36 cellular contexts compared by ENCODE assay signal in the genomic region with DNA sequence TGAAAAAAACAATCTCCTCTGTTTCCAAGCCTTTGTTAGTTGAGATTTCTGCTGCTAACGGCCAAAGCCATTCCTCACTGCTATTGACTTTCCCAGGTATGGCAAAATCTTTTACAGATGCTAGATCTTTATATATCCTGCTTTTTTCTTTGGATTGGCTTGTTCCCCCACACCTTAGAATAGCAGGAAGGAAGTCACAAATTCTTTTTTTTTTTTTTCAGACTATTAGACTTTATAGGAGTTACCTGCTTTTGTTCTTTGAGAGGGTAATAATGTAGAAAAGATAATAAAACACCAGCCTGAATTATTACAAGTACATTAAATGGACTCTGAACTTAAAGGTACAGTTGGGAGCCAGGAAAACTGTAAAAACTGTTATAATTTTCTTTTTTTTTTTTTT.
"Had no signal": no experiment of that assay in that cellular context is flagged by ENCODE, and none has a peak within 500 bp of the region (broad histone marks: within the 10 kb centered on the region; RNA-seq: fewer than 3 reads in every experiment).

No MANE protein-coding gene starts in this region.

- H3K4me3 Mint-ChIP-seq: activated CD4-positive, alpha-beta memory T cell treated with anti-CD3 and anti-CD28 coated beads, Interleukin-2, amount 10 ng/mL, durations not matched to agents 7 days and 5 days; activated CD4-positive, alpha-beta T cell treated with anti-CD3 and anti-CD28 coated beads, Interleukin-2, amount 10 ng/mL, durations not matched to agents 7 days and 5 days; activated naive CD4-positive, alpha-beta T cell treated with anti-CD3 and anti-CD28 coated beads for 36 hours; activated naive CD4-positive, alpha-beta T cell treated with anti-CD3 and anti-CD28 coated beads, Interleukin-2, amount 50 U/mL, for 24 hours; activated naive CD8-positive, alpha-beta T cell treated with anti-CD3 and anti-CD28 coated beads for 36 hours; activated naive CD8-positive, alpha-beta T cell treated with anti-CD3 and anti-CD28 coated beads, Interleukin-2, amount 50 U/mL, for 24 hours; activated T-helper 1 cell treated with anti-CD3 and anti-CD28 coated beads, Interleukin-12 subunit alpha, Interleukin-12 subunit beta, Interleukin-2, Interleukin-4 antibody, amounts not matched to agents 30 ng/mL and 10 ng/mL and 1 ng/mL, durations not matched to agents 14 hours and 24 hours and 36 hours; brain; effector memory CD8-positive, alpha-beta T cell; T-helper 17 cell; T-helper 2 cell treated with Interferon-gamma antibody and Interleukin-4, amounts not matched to agents 5 μg/mL and 100 μg/mL, for 36 hours; WTC11 had no signal

- H3K9me3 Mint-ChIP-seq: activated CD4-positive, alpha-beta memory T cell treated with anti-CD3 and anti-CD28 coated beads, Interleukin-2, amount 10 ng/mL, durations not matched to agents 7 days and 5 days; activated CD4-positive, alpha-beta T cell treated with anti-CD3 and anti-CD28 coated beads, Interleukin-2, amount 10 ng/mL, durations not matched to agents 7 days and 5 days; activated naive CD4-positive, alpha-beta T cell treated with anti-CD3 and anti-CD28 coated beads for 36 hours; activated naive CD4-positive, alpha-beta T cell treated with anti-CD3 and anti-CD28 coated beads, Interleukin-2, amount 50 U/mL, for 24 hours; activated naive CD8-positive, alpha-beta T cell treated with anti-CD3 and anti-CD28 coated beads for 36 hours; activated naive CD8-positive, alpha-beta T cell treated with anti-CD3 and anti-CD28 coated beads, Interleukin-2, amount 50 U/mL, for 24 hours; activated T-helper 1 cell treated with anti-CD3 and anti-CD28 coated beads, Interleukin-12 subunit alpha, Interleukin-12 subunit beta, Interleukin-2, Interleukin-4 antibody, amounts not matched to agents 30 ng/mL and 10 ng/mL and 1 ng/mL, durations not matched to agents 14 hours and 24 hours and 36 hours; activated T-helper 2 cell treated with anti-CD3 and anti-CD28 coated beads, Interferon-gamma antibody, Interleukin-2, Interleukin-4, amounts not matched to agents 10 μg/mL and 5 μg/mL and 100 μg/mL, durations not matched to agents 14 hours and 24 hours and 36 hours; effector memory CD8-positive, alpha-beta T cell; T-helper 2 cell treated with Interferon-gamma antibody and Interleukin-4, amounts not matched to agents 5 μg/mL and 100 μg/mL, for 36 hours; WTC11 had no signal

- H3K4me1 Mint-ChIP-seq: activated CD4-positive, alpha-beta memory T cell treated with anti-CD3 and anti-CD28 coated beads, Interleukin-2, amount 10 ng/mL, durations not matched to agents 7 days and 5 days; activated CD4-positive, alpha-beta T cell treated with anti-CD3 and anti-CD28 coated beads, Interleukin-2, amount 10 ng/mL, durations not matched to agents 7 days and 5 days; activated naive CD4-positive, alpha-beta T cell treated with anti-CD3 and anti-CD28 coated beads, Interleukin-2, amount 50 U/mL, for 24 hours; activated naive CD8-positive, alpha-beta T cell treated with anti-CD3 and anti-CD28 coated beads for 36 hours; activated naive CD8-positive, alpha-beta T cell treated with anti-CD3 and anti-CD28 coated beads, Interleukin-2, amount 50 U/mL, for 24 hours; brain had no signal

- H3K27me3 ChIP-seq: ascending aorta, cardiac muscle cell, foreskin keratinocyte had no signal

- H3K4me3 ChIP-seq: ascending aorta, breast epithelium, cardiac muscle cell, esophagus muscularis mucosa, gastrocnemius medialis, heart left ventricle had no signal

- H3K9me3 ChIP-seq: ascending aorta, breast epithelium, esophagus muscularis mucosa, gastrocnemius medialis, heart left ventricle had no signal

- H3K4me1 ChIP-seq: ascending aorta, breast epithelium, foreskin keratinocyte, gastrocnemius medialis, heart left ventricle had no signal

- H3K27ac ChIP-seq: ascending aorta, breast epithelium, cardiac muscle cell, esophagus muscularis mucosa, foreskin keratinocyte, gastrocnemius medialis, heart left ventricle had no signal

- H3K36me3 Mint-ChIP-seq: activated naive CD4-positive, alpha-beta T cell treated with anti-CD3 and anti-CD28 coated beads, Interleukin-2, amount 50 U/mL, for 24 hours; activated naive CD8-positive, alpha-beta T cell treated with anti-CD3 and anti-CD28 coated beads for 36 hours; brain; WTC11 had no signal

- DNase-seq: activated CD4-positive, alpha-beta memory T cell treated with anti-CD3 and anti-CD28 coated beads, Interleukin-2, amount 10 ng/mL, durations not matched to agents 7 days and 5 days; activated CD4-positive, alpha-beta T cell treated with anti-CD3 and anti-CD28 coated beads for 1 hour; activated CD4-positive, alpha-beta T cell treated with anti-CD3 and anti-CD28 coated beads for 4 hours; activated CD4-positive, alpha-beta T cell treated with anti-CD3 and anti-CD28 coated beads, Interleukin-2, amount 10 ng/mL, durations not matched to agents 7 days and 5 days; activated CD4-positive, alpha-beta T cell treated with anti-CD3 and anti-CD28 coated beads, Interleukin-2, amount 50 U/mL, for 4 hours; activated CD8-positive, alpha-beta memory T cell treated with anti-CD3 and anti-CD28 coated beads for 24 hours; activated effector memory CD4-positive, alpha-beta T cell treated with anti-CD3 and anti-CD28 coated beads, Interleukin-2, amount 50 U/mL, for 16 hours; activated naive CD4-positive, alpha-beta T cell treated with anti-CD3 and anti-CD28 coated beads for 36 hours; activated naive CD8-positive, alpha-beta T cell treated with anti-CD3 and anti-CD28 coated beads for 36 hours; activated naive CD8-positive, alpha-beta T cell treated with anti-CD3 and anti-CD28 coated beads, Interleukin-2, amount 50 U/mL, for 24 hours; activated T-cell treated with anti-CD3 and anti-CD28 coated beads, Interleukin-2, amount 50 U/mL, for 1 hour; activated T-cell treated with anti-CD3 and anti-CD28 coated beads, Interleukin-2, amount 50 U/mL, for 48 hours; central memory CD4-positive, alpha-beta T cell; cerebellar nuclear complex; cortex of kidney; dermis blood vessel endothelial cell; effector CD4-positive, alpha-beta T cell; effector memory CD8-positive, alpha-beta T cell; erythroblast; foreskin keratinocyte; gastrocnemius medialis; glutamatergic neuron; heart left ventricle; T-helper 1 cell; T-helper 17 cell; T1000 had no signal

- ATAC-seq: activated naive CD8-positive, alpha-beta T cell treated with anti-CD3 and anti-CD28 coated beads, Interleukin-2, amount 50 U/mL, for 24 hours; effector memory CD8-positive, alpha-beta T cell; foreskin keratinocyte; gastrocnemius medialis; heart left ventricle; T-helper 17 cell; WTC11 had no signal

- H3K36me3 ChIP-seq: ascending aorta, breast epithelium, cardiac muscle cell, esophagus muscularis mucosa, gastrocnemius medialis, heart left ventricle had no signal

- H3K27ac Mint-ChIP-seq: activated CD4-positive, alpha-beta memory T cell treated with anti-CD3 and anti-CD28 coated beads, Interleukin-2, amount 10 ng/mL, durations not matched to agents 7 days and 5 days; activated CD4-positive, alpha-beta T cell treated with anti-CD3 and anti-CD28 coated beads, Interleukin-2, amount 10 ng/mL, durations not matched to agents 7 days and 5 days; activated naive CD4-positive, alpha-beta T cell treated with anti-CD3 and anti-CD28 coated beads for 36 hours; activated naive CD4-positive, alpha-beta T cell treated with anti-CD3 and anti-CD28 coated beads, Interleukin-2, amount 50 U/mL, for 24 hours; activated naive CD8-positive, alpha-beta T cell treated with anti-CD3 and anti-CD28 coated beads for 36 hours; activated naive CD8-positive, alpha-beta T cell treated with anti-CD3 and anti-CD28 coated beads, Interleukin-2, amount 50 U/mL, for 24 hours; activated T-helper 1 cell treated with anti-CD3 and anti-CD28 coated beads, Interleukin-12 subunit alpha, Interleukin-12 subunit beta, Interleukin-2, Interleukin-4 antibody, amounts not matched to agents 30 ng/mL and 10 ng/mL and 1 ng/mL, durations not matched to agents 14 hours and 24 hours and 36 hours; activated T-helper 2 cell treated with anti-CD3 and anti-CD28 coated beads, Interferon-gamma antibody, Interleukin-2, Interleukin-4, amounts not matched to agents 10 μg/mL and 5 μg/mL and 100 μg/mL, durations not matched to agents 14 hours and 24 hours and 36 hours; brain; effector memory CD8-positive, alpha-beta T cell; T-helper 17 cell; T-helper 2 cell treated with Interferon-gamma antibody and Interleukin-4, amounts not matched to agents 5 μg/mL and 100 μg/mL, for 36 hours; WTC11 had no signal

- H3K27me3 Mint-ChIP-seq: activated naive CD4-positive, alpha-beta T cell treated with anti-CD3 and anti-CD28 coated beads, Interleukin-2, amount 50 U/mL, for 24 hours had no signal
